In the genomic region with DNA sequence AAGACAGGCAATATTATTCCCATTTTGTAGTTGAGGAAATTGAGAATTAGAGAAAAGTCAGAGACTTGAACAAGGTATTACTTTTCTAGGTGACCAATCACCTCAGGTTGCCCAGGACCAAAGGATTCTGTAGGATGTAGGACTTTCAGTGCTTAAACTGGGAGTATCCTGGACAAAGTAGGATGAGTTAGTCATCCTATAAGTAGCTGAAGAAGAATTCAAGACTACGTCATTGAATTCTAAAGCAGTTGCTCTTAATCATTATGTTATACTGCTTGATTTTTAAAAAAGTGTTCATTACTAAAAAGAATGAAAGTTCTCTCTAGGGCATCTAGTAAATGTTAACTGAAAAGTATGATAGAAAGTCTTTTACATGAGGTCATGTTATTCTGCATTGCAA, we compare ENCODE assay signal across 21 cellular contexts.
DNase-seq lines count a peak whose midpoint lies in the region; ATAC-seq and TF ChIP-seq lines count a peak whose summit lies in the region.
"Had no signal": no experiment of that assay in that cellular context is flagged by ENCODE, and none has a peak within 500 bp of the region (broad histone marks: within the 10 kb centered on the region; RNA-seq: fewer than 3 reads in every experiment).

No MANE protein-coding gene starts in this region.

- WGBS in IMR-90 (ENCODE audit: extremely low coverage in 2 of 2, insufficient read length in 1 of 2), 2 experiments: no CpG with 5 or more reads among the region's 1 CpG

- H3K4me2 ChIP-seq in IMR-90 (ENCODE audit: low read depth, low read length): no peak overlapping the region
- H3K4me2 ChIP-seq: BLaER1 had no signal

- no peak overlapping the region for H3K14ac ChIP-seq in IMR-90 (replicated peaks; ENCODE audit: low read depth, low read length)

- H3K4me3 ChIP-seq in IMR-90 (ENCODE audit: insufficient read depth, low read depth, low read length) (no peak overlapping the region), fibroblast of pulmonary artery (replicated peaks; ENCODE audit: low read depth, low read length) (no peak overlapping the region)
- H3K4me3 ChIP-seq: BLaER1, SK-N-MC had no signal

- H3K9me3 ChIP-seq in IMR-90 (ENCODE audit: control insufficient read depth, insufficient read depth, low read length): no peaks in the 10 kb centered on the region
- H3K9me3 ChIP-seq: BLaER1 had no signal

- ATAC-seq in IMR-90 (ENCODE audit: low read depth): peak; percentile 54

- no peak overlapping the region for H4K5ac ChIP-seq in IMR-90 (ENCODE audit: low read depth, low read length)

- H3K27me3 ChIP-seq in IMR-90 (ENCODE audit: control insufficient read depth, insufficient read depth, low read length): no peaks in the 10 kb centered on the region
- H3K27me3 ChIP-seq: BLaER1 had no signal

- TF ChIP-seq RAD21 in IMR-90 (IDR thresholded peaks at IDR 0.05; ENCODE audit: low read length): no peak

- CTCF ChIA-PET in IMR-90 (lab: Yijun Ruan, JAX): no interaction called here

- H3K56ac ChIP-seq in IMR-90 (ENCODE audit: extremely low read depth, insufficient read depth, low read length): no peak overlapping the region

- BruUV-seq in IMR-90 (replicated peaks; lab: Mats Ljungman, UMichigan): no TSS peak

- intact Hi-C loops in IMR-90 (cut with micrococcal nuclease): no loop called here

- no peak overlapping the region for H3K4ac ChIP-seq in IMR-90 (ENCODE audit: low read depth, low read length)

- TF ChIP-seq POLR2A in IMR-90 (IDR thresholded peaks at IDR 0.05; ENCODE audit: low read depth, low read length): no peak

- no peak overlapping the region for H3K27ac ChIP-seq in IMR-90 (ENCODE audit: insufficient read depth, low read length)
- H3K27ac ChIP-seq: BLaER1, SK-N-MC had no signal

- no peak overlapping the region for H3K23ac ChIP-seq in IMR-90 (ENCODE audit: low read depth, low read length)

- no peaks in the 10 kb centered on the region for H3K79me1 ChIP-seq in IMR-90 (ENCODE audit: low read depth in 1 of 2, low read length in 2 of 2)

- H3K9me1 ChIP-seq in IMR-90 (ENCODE audit: insufficient read depth, low read length): no peaks in the 10 kb centered on the region

- H2BK5ac ChIP-seq in IMR-90 (ENCODE audit: low read depth, low read length, poor library complexity, severe bottlenecking): no peak overlapping the region

- no peak overlapping the region for H3K9ac ChIP-seq in IMR-90 (ENCODE audit: low read depth, low read length)
- H3K9ac ChIP-seq: BLaER1 had no signal

- H2AK5ac ChIP-seq in IMR-90 (ENCODE audit: low read depth, low read length): no peak overlapping the region

- H3K4me1 ChIP-seq in IMR-90 (ENCODE audit: control insufficient read depth, insufficient read depth, low read length): no peaks in the 10 kb centered on the region
- H3K4me1 ChIP-seq: BLaER1 had no signal

- H4K8ac ChIP-seq in IMR-90 (ENCODE audit: low read depth in 2 of 2, low read length in 2 of 2): no peak overlapping the region

- no peak overlapping the region for H4K91ac ChIP-seq in IMR-90 (ENCODE audit: insufficient read depth, low read depth, low read length)

- no peak overlapping the region for H2BK20ac ChIP-seq in IMR-90 (ENCODE audit: low read depth, low read length)

- no peak for TF ChIP-seq CTCF in IMR-90 (conservative IDR thresholded peaks at IDR 0.05; ENCODE audit: low read depth, low read length)
- TF ChIP-seq CTCF in fibroblast of pulmonary artery (IDR thresholded peaks at IDR 0.05; ENCODE audit: low read length, missing control alignments): no peak

- H3K36me3 ChIP-seq in IMR-90 (ENCODE audit: control insufficient read depth, insufficient read depth, low read length): no peaks in the 10 kb centered on the region
- H3K36me3 ChIP-seq: BLaER1 had no signal

- in situ Hi-C loops in IMR-90 (cut with MboI; ENCODE audit: low sequenced_read_pairs): no loop called here

- no peak overlapping the region for H2AFZ ChIP-seq in IMR-90 (replicated peaks; ENCODE audit: low read length, poor library complexity)

- H4K20me1 ChIP-seq in IMR-90 (ENCODE audit: insufficient read depth, low read length): no peaks in the 10 kb centered on the region
- H4K20me1 ChIP-seq: BLaER1 had no signal

- H3K18ac ChIP-seq in IMR-90 (ENCODE audit: low read depth, low read length): no peak overlapping the region

- H2BK120ac ChIP-seq in IMR-90 (ENCODE audit: low read depth, low read length): no peak overlapping the region

- POLR2A ChIA-PET in IMR-90 (lab: Charles Lee; ENCODE audit: unreplicated experiment): no interaction called here

- no peak overlapping the region for H2BK15ac ChIP-seq in IMR-90 (ENCODE audit: low read depth, low read length)

- DNase-seq in IMR-90 (peak; percentile 5), amniotic epithelial cell (ENCODE audit: low read depth) (peak; percentile 51), fibroblast of pulmonary artery (ENCODE audit: low read depth) (peak; percentile 42), mesenteric fat pad (ENCODE audit: low spot score) (no peak), GM19238 (ENCODE audit: insufficient read length, low spot score) (no peak), NCI-H345 treated with DMSO at 0.1 percent for 48 hours (lab: John Stamatoyannopoulos, UW; ENCODE audit: unreplicated experiment) (no peak)
- no peak for DNase-seq in stimulated activated naive CD4-positive, alpha-beta T cell treated with Interleukin-2 at 50 U/mL for 16 hours (lab: John Stamatoyannopoulos, UW)
- DNase-seq: ACHN; CD4-positive, alpha-beta T cell; GDM1; KG1; NCI-H1092; NCI-H1436 treated with DMSO at 0.1 percent for 48 hours; NCI-H1930; NCI-H345; NCI-H524 treated with DMSO at 0.1 percent for 48 hours; NCI-H82; OCI-M1; SHP77 treated with DMSO at 0.1 percent for 48 hours had no signal

- H2AK9ac ChIP-seq in IMR-90 (replicated peaks; ENCODE audit: low read depth, low read length, poor library complexity): no peak overlapping the region

- dilution Hi-C loops in IMR-90 (cut with HindIII; ENCODE audit: low sequenced_read_pairs, unreplicated experiment): no loop called here

TF ChIP-seq in IMR-90, 13 proteins besides CTCF, POLR2A, EP300 and RAD21:
- TF ChIP-seq BHLHE40 (IDR thresholded peaks at IDR 0.05; ENCODE audit: low read depth, low read length): no peak
- TF ChIP-seq, protein P1, sequence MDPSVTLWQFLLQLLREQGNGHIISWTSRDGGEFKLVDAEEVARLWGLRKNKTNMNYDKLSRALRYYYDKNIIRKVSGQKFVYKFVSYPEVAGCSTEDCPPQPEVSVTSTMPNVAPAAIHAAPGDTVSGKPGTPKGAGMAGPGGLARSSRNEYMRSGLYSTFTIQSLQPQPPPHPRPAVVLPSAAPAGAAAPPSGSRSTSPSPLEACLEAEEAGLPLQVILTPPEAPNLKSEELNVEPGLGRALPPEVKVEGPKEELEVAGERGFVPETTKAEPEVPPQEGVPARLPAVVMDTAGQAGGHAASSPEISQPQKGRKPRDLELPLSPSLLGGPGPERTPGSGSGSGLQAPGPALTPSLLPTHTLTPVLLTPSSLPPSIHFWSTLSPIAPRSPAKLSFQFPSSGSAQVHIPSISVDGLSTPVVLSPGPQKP (IDR thresholded peaks at IDR 0.05; ENCODE audit: borderline replicate concordance, low read depth, low read length): no peak
- no peak for TF ChIP-seq FOS (IDR thresholded peaks at IDR 0.05; ENCODE audit: low read depth, low read length)
- no peak for TF ChIP-seq CEBPB (IDR thresholded peaks at IDR 0.05; ENCODE audit: low read depth, low read length)
- no peak for TF ChIP-seq RCOR1 (IDR thresholded peaks at IDR 0.05; ENCODE audit: insufficient replicate concordance, low read length)
- TF ChIP-seq, protein P2, sequence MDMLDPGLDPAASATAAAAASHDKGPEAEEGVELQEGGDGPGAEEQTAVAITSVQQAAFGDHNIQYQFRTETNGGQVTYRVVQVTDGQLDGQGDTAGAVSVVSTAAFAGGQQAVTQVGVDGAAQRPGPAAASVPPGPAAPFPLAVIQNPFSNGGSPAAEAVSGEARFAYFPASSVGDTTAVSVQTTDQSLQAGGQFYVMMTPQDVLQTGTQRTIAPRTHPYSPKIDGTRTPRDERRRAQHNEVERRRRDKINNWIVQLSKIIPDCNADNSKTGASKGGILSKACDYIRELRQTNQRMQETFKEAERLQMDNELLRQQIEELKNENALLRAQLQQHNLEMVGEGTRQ (IDR thresholded peaks at IDR 0.05; ENCODE audit: low read depth, low read length): no peak
- no peak for TF ChIP-seq MAFK (IDR thresholded peaks at IDR 0.05; ENCODE audit: low read depth, low read length)
- no peak for TF ChIP-seq CHD1 (IDR thresholded peaks at IDR 0.05; ENCODE audit: low read depth, low read length)
- TF ChIP-seq MAZ (IDR thresholded peaks at IDR 0.05; ENCODE audit: borderline replicate concordance, low read depth, low read length): no peak
- no peak for TF ChIP-seq SMC3 (IDR thresholded peaks at IDR 0.05; ENCODE audit: low read depth, low read length)
- no peak for TF ChIP-seq NFE2L2 (IDR thresholded peaks at IDR 0.05; ENCODE audit: low read depth, low read length)
- TF ChIP-seq RFX5 (IDR thresholded peaks at IDR 0.05; ENCODE audit: low read depth, low read length): no peak
- TF ChIP-seq MXI1 (IDR thresholded peaks at IDR 0.05; ENCODE audit: borderline replicate concordance, low read depth, low read length): no peak

Comparison
In these comparisons a context has a peak if more than half of its experiments do, and no peak if none do; other contexts are left out.
1. DNase-seq: peak in IMR-90 (single experiment), amniotic epithelial cell (single experiment) and fibroblast of pulmonary artery (single experiment); none in mesenteric fat pad (single experiment), stimulated activated naive CD4-positive, alpha-beta T cell treated with Interleukin-2 at 50 U/mL for 16 hours (single experiment), GM19238 (single experiment) and NCI-H345 treated with DMSO at 0.1 percent for 48 hours (single experiment).